In genomic region chr2:218568190-218569037, GRCh38 we compare ENCODE assay signal across 8 cellular contexts. TPM values are rescaled to one million over a fixed set of nuclear protein-coding genes. Genes with fewer than 3 reads are reported as not detected.
DNase-seq lines count a peak whose midpoint lies in the region; ATAC-seq and TF ChIP-seq lines count a peak whose summit lies in the region.

Gene CNOT9, plus strand, starts transcription at chr2:218568839. Its CDS starts 116 bp downstream, at chr2:218568955.
Gene USP37, minus strand, starts transcription at chr2:218568351. Its CDS starts 9,698 bp downstream, at chr2:218558653.

- H3K9me3 ChIP-seq in IMR-90 (ENCODE audit: control insufficient read depth, insufficient read depth, low read length) (no peaks in the 10 kb centered on the region), mononuclear cell (ENCODE audit: low read depth, low read length) (no peaks in the 10 kb centered on the region)

- H3K4me1 ChIP-seq in IMR-90 (ENCODE audit: control insufficient read depth, insufficient read depth, low read length) (no peaks in the 10 kb centered on the region; the same call in 1 of the 2 replicates), mononuclear cell (ENCODE audit: insufficient read depth, low read length) (peaks cover 36% of the 10 kb centered on the region)

- H3K23ac ChIP-seq in IMR-90 (ENCODE audit: low read depth, low read length), result peak within 1 kb of the TSS; percentile 76

- H3K36me3 ChIP-seq in IMR-90 (ENCODE audit: control insufficient read depth, insufficient read depth, low read length), result peaks cover 4% of the 10 kb centered on the region; the same call in 1 of the 2 replicates

- H2AK9ac ChIP-seq in IMR-90 (replicated peaks; ENCODE audit: low read depth, low read length, poor library complexity), result peak within 1 kb of the TSS; percentile 63

- 0% methylated on average over 46 of the region's 77 CpGs; no CpG with 5 or more reads in 1 of the 2 experiments for WGBS in IMR-90 (ENCODE audit: extremely low coverage in 2 of 2, insufficient read length in 1 of 2), 2 experiments

- ATAC-seq in GM21528 (IDR thresholded peaks at IDR 0.05; ENCODE audit: low FRiP score, unreplicated experiment), result peak; percentile 78
- ATAC-seq in IMR-90 (ENCODE audit: low read depth), result peak; percentile 97

- peak within 1 kb of the TSS; percentile 96 for H2AK5ac ChIP-seq in IMR-90 (ENCODE audit: low read depth, low read length)

- intact Hi-C loops in IMR-90 (cut with micrococcal nuclease), result loop anchor here (1.0 to 10.0 kb wide), 3 partner anchors 80 to 294 kb away; partner anchors contain the start of genes AAMP and PNKD

- peak within 1 kb of the TSS; percentile 90 for H3K14ac ChIP-seq in IMR-90 (replicated peaks; ENCODE audit: low read depth, low read length)

- H3K79me1 ChIP-seq in IMR-90 (ENCODE audit: low read depth in 1 of 2, low read length in 2 of 2), result peaks cover 10 to 57% of the 10 kb centered on the region in 2 experiments

- peak within 1 kb of the TSS; percentile 97; the same call in 2 of the 3 replicates for H2BK15ac ChIP-seq in IMR-90 (ENCODE audit: low read depth, low read length)

- no peak for TF ChIP-seq RAD21 in IMR-90 (IDR thresholded peaks at IDR 0.05; ENCODE audit: low read length)

- in situ Hi-C loops in IMR-90 (cut with MboI; ENCODE audit: low sequenced_read_pairs), result no loop called here

- peak; percentile 42 for TF ChIP-seq POLR2A in IMR-90 (IDR thresholded peaks at IDR 0.05; ENCODE audit: low read depth, low read length)

- BruUV-seq in IMR-90 (replicated peaks; lab: Mats Ljungman, UMichigan), result no TSS peak

- CTCF ChIA-PET in IMR-90 (lab: Yijun Ruan, JAX), result no interaction called here

- H3K9me1 ChIP-seq in IMR-90 (ENCODE audit: insufficient read depth, low read length), result no peaks in the 10 kb centered on the region

- peak within 1 kb of the TSS; percentile 87 for H3K4me3 ChIP-seq in IMR-90 (ENCODE audit: insufficient read depth, low read depth, low read length)
- peak within 1 kb of the TSS; percentile 75 for H3K4me3 ChIP-seq in mononuclear cell (ENCODE audit: low read length)

- dilution Hi-C loops in IMR-90 (cut with HindIII; ENCODE audit: low sequenced_read_pairs, unreplicated experiment), result no loop called here

- peak within 1 kb of the TSS; percentile 100 for H4K91ac ChIP-seq in IMR-90 (ENCODE audit: insufficient read depth, low read depth, low read length)

- no peak for TF ChIP-seq CTCF in IMR-90 (conservative IDR thresholded peaks at IDR 0.05; ENCODE audit: low read depth, low read length)

- H3K27me3 ChIP-seq in IMR-90 (ENCODE audit: control insufficient read depth, insufficient read depth, low read length) (no peaks in the 10 kb centered on the region), mononuclear cell (ENCODE audit: insufficient read depth, low read length) (no peaks in the 10 kb centered on the region)

- peak within 1 kb of the TSS; percentile 100 for H3K4me2 ChIP-seq in IMR-90 (ENCODE audit: low read depth, low read length)

- peak within 1 kb of the TSS; percentile 92 for H3K27ac ChIP-seq in IMR-90 (ENCODE audit: insufficient read depth, low read length)

- peak within 1 kb of the TSS; percentile 94 for H3K9ac ChIP-seq in IMR-90 (ENCODE audit: low read depth, low read length)

- peak within 1 kb of the TSS; percentile 94 for H2BK5ac ChIP-seq in IMR-90 (ENCODE audit: low read depth, low read length, poor library complexity, severe bottlenecking)

- DNase-seq in DMS 273 (lab: John Stamatoyannopoulos, UW; ENCODE audit: unreplicated experiment) (peak; percentile 99), IMR-90 (peak; percentile 97), OCI-M1 (lab: John Stamatoyannopoulos, UW) (peak; percentile 99), activated T-cell treated with anti-CD3 and anti-CD28 coated beads for 24 hours (ENCODE audit: low read depth) (peak; percentile 100), epidermal melanocyte (ENCODE audit: insufficient read length, low spot score) (peak; percentile 86)
- peak; percentile 100 for DNase-seq in stimulated activated CD8-positive, alpha-beta memory T cell treated with anti-CD3 and anti-CD28 coated beads, Interleukin-4, amount 100 ng/mL, for 1 hour (ENCODE audit: low read depth in 2 of 2, low spot score in 1 of 2)

- H4K8ac ChIP-seq in IMR-90 (ENCODE audit: low read depth in 2 of 2, low read length in 2 of 2), result peak within 1 kb of the TSS; percentile 91 to 97

- H4K20me1 ChIP-seq in IMR-90 (ENCODE audit: insufficient read depth, low read length), result peaks cover 16% of the 10 kb centered on the region; the same call in 1 of the 2 replicates

- H2BK120ac ChIP-seq in IMR-90 (ENCODE audit: low read depth, low read length), result peak within 1 kb of the TSS; percentile 90

- peak within 1 kb of the TSS; percentile 91 for H2BK20ac ChIP-seq in IMR-90 (ENCODE audit: low read depth, low read length)

- H3K4ac ChIP-seq in IMR-90 (ENCODE audit: low read depth, low read length), result peak within 1 kb of the TSS; percentile 96

- H3K18ac ChIP-seq in IMR-90 (ENCODE audit: low read depth, low read length), result peak within 1 kb of the TSS; percentile 88

- peak within 1 kb of the TSS; percentile 92 for H3K56ac ChIP-seq in IMR-90 (ENCODE audit: extremely low read depth, insufficient read depth, low read length)

- POLR2A ChIA-PET in IMR-90 (lab: Charles Lee; ENCODE audit: unreplicated experiment), result interaction anchor here (0.6 kb wide), 1 partner anchor 21 kb away, joined by 3 read pairs; no protein-coding TSS in a partner anchor

- H2AFZ ChIP-seq in IMR-90 (replicated peaks; ENCODE audit: low read length, poor library complexity), result peak within 1 kb of the TSS; percentile 97

- H4K5ac ChIP-seq in IMR-90 (ENCODE audit: low read depth, low read length), result peak within 1 kb of the TSS; percentile 96

TF ChIP-seq in IMR-90, 13 proteins besides CTCF, POLR2A, EP300 and RAD21:
- no peak for TF ChIP-seq FOS (IDR thresholded peaks at IDR 0.05; ENCODE audit: low read depth, low read length)
- TF ChIP-seq CEBPB (IDR thresholded peaks at IDR 0.05; ENCODE audit: low read depth, low read length), result peak; percentile 69
- no peak; the same call in 1 of the 2 replicates for TF ChIP-seq CHD1 (IDR thresholded peaks at IDR 0.05; ENCODE audit: low read depth, low read length)
- TF ChIP-seq ELK1 (IDR thresholded peaks at IDR 0.05; ENCODE audit: borderline replicate concordance, low read depth, low read length), result no peak
- no peak for TF ChIP-seq RCOR1 (IDR thresholded peaks at IDR 0.05; ENCODE audit: insufficient replicate concordance, low read length)
- TF ChIP-seq MAZ (IDR thresholded peaks at IDR 0.05; ENCODE audit: borderline replicate concordance, low read depth, low read length), result peak; percentile 92; the same call in 1 of the 2 replicates
- TF ChIP-seq MXI1 (IDR thresholded peaks at IDR 0.05; ENCODE audit: borderline replicate concordance, low read depth, low read length), result peak; percentile 83
- TF ChIP-seq BHLHE40 (IDR thresholded peaks at IDR 0.05; ENCODE audit: low read depth, low read length), result peak; percentile 87
- no peak for TF ChIP-seq MAFK (IDR thresholded peaks at IDR 0.05; ENCODE audit: low read depth, low read length)
- no peak for TF ChIP-seq RFX5 (IDR thresholded peaks at IDR 0.05; ENCODE audit: low read depth, low read length)
- TF ChIP-seq USF2 (IDR thresholded peaks at IDR 0.05; ENCODE audit: low read depth, low read length), result peak; percentile 50; the same call in 1 of the 2 replicates
- TF ChIP-seq NFE2L2 (IDR thresholded peaks at IDR 0.05; ENCODE audit: low read depth, low read length), result peak; percentile 4; the same call in 1 of the 2 replicates
- TF ChIP-seq SMC3 (IDR thresholded peaks at IDR 0.05; ENCODE audit: low read depth, low read length), result no peak

RNA-seq across cellular contexts. Expression of gene CNOT9, which starts in this region (rescaled TPM):
- total RNA-seq in IMR-90 (2012; rRNA removed) (70.5 and 71.0 TPM in 2 replicates), mononuclear cell (65.9 TPM)
- polyA plus RNA-seq in IMR-90 (2012; rRNA removed), result 33.1 and 35.2 TPM in 2 replicates
- polyA plus RNA-seq in IMR-90 (2012; cell fraction: cytosol; rRNA removed), result 18.7 and 26.1 TPM in 2 replicates
- 32.9 and 63.7 TPM in 2 replicates for polyA plus RNA-seq in IMR-90 (2012; cell fraction: nucleus; rRNA removed; ENCODE audit: low replicate concordance)

RNA-seq across cellular contexts. Expression of gene USP37, which starts in this region (rescaled TPM):
- total RNA-seq in IMR-90 (2012; rRNA removed) (6.5 and 7.5 TPM in 2 replicates), mononuclear cell (20.0 TPM)
- polyA plus RNA-seq in IMR-90 (2012; rRNA removed), result 1.2 and 1.6 TPM in 2 replicates
- 0.25 and 0.26 TPM in 2 replicates for polyA plus RNA-seq in IMR-90 (2012; cell fraction: cytosol; rRNA removed)
- polyA plus RNA-seq in IMR-90 (2012; cell fraction: nucleus; rRNA removed; ENCODE audit: low replicate concordance), result 0.30 and 3.2 TPM in 2 replicates

Comparison
In these comparisons a context has a peak if more than half of its experiments do, and no peak if none do; other contexts are left out.
1. Peak in every context shown above with its lines: DNase-seq, ATAC-seq, H3K4me3 ChIP-seq and H3K27ac ChIP-seq.